Comparison of ENCODE assay signal across 1 cellular context in the genomic region with DNA sequence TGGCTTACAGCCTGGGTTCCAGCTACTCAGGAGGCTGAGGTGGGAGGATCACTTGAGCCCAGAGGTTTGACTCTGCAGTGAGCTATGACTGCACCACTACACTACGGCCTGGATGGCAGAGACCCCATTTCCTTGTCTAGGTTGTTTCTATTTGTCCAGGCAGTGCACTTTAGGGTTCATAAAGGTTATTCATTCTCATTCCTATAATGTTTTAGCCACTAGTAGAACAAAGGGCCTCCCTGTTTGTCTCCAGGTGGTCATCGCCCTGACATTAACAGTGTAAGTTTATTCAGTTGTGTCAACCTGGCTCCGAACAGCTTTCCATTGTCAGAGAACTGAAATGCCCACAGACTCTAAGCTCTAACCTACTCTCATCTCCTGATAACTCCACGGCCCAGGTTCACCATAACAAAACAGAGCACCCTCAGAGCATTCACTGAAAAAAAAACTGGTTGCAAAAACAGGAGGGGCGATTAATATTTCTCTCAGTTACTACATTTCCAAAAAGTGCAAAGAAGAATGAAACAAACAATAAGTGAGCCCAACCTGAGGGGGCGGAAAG.
TF ChIP-seq lines count a peak whose summit lies in the region.

No MANE protein-coding gene starts in this region.

TF ChIP-seq in HepG2, 621 proteins besides CTCF, POLR2A, EP300 and RAD21 (continued from another document):
- no peak for TF ChIP-seq CSRNP1 (CRISPR knock-in tag; IDR thresholded peaks at IDR 0.05)
- TF ChIP-seq HOXA5 (CRISPR knock-in tag; IDR thresholded peaks at IDR 0.05), result 0 out of 2 replicates have a peak, but pooled peaks have one; percentile 31
- TF ChIP-seq SMAD1 (CRISPR knock-in tag; IDR thresholded peaks at IDR 0.05; ENCODE audit: borderline replicate concordance, low read depth), result no peak
- TF ChIP-seq, protein P1, sequence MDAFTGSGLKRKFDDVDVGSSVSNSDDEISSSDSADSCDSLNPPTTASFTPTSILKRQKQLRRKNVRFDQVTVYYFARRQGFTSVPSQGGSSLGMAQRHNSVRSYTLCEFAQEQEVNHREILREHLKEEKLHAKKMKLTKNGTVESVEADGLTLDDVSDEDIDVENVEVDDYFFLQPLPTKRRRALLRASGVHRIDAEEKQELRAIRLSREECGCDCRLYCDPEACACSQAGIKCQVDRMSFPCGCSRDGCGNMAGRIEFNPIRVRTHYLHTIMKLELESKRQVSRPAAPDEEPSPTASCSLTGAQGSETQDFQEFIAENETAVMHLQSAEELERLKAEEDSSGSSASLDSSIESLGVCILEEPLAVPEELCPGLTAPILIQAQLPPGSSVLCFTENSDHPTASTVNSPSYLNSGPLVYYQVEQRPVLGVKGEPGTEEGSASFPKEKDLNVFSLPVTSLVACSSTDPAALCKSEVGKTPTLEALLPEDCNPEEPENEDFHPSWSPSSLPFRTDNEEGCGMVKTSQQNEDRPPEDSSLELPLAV (CRISPR knock-in tag; conservative IDR thresholded peaks at IDR 0.05; ENCODE audit: low read depth), result no peak
- no peak for TF ChIP-seq ELF1 (CRISPR knock-in tag; IDR thresholded peaks at IDR 0.05)
- TF ChIP-seq SNAPC5 (CRISPR knock-in tag; IDR thresholded peaks at IDR 0.05; ENCODE audit: borderline replicate concordance), result no peak
- TF ChIP-seq ZNF292 (CRISPR knock-in tag; IDR thresholded peaks at IDR 0.05; ENCODE audit: borderline replicate concordance, low read depth), result peak; percentile 75; the same call in 1 of the 2 replicates
- no peak for TF ChIP-seq SMC3 (IDR thresholded peaks at IDR 0.05; ENCODE audit: low read length)
- no peak for TF ChIP-seq HDAC6 (IDR thresholded peaks at IDR 0.05; ENCODE audit: low read depth, low read length)
- peak; percentile 79; the same call in 1 of the 2 replicates for TF ChIP-seq ZNF280D (CRISPR knock-in tag; IDR thresholded peaks at IDR 0.05)
- no peak for TF ChIP-seq ETS1 (CRISPR knock-in tag; IDR thresholded peaks at IDR 0.05)
- no peak for TF ChIP-seq ZNF614 (CRISPR knock-in tag; IDR thresholded peaks at IDR 0.05; ENCODE audit: borderline replicate concordance)
- TF ChIP-seq FLYWCH1 (CRISPR knock-in tag; IDR thresholded peaks at IDR 0.05), result no peak
- no peak for TF ChIP-seq ZNF619 (CRISPR knock-in tag; IDR thresholded peaks at IDR 0.05)
- TF ChIP-seq MBNL3 (CRISPR knock-in tag; conservative IDR thresholded peaks at IDR 0.05), result no peak
- TF ChIP-seq ZNF773 (CRISPR knock-in tag; IDR thresholded peaks at IDR 0.05; ENCODE audit: borderline replicate concordance), result no peak
- TF ChIP-seq ZKSCAN5 (CRISPR knock-in tag; IDR thresholded peaks at IDR 0.05), result no peak
- no peak for TF ChIP-seq THAP9 (CRISPR knock-in tag; IDR thresholded peaks at IDR 0.05; ENCODE audit: borderline replicate concordance)
- peak; percentile 59 for TF ChIP-seq MED8 (CRISPR knock-in tag; IDR thresholded peaks at IDR 0.05; ENCODE audit: insufficient replicate concordance)
- no peak for TF ChIP-seq ZNF512 (CRISPR knock-in tag; IDR thresholded peaks at IDR 0.05)
- TF ChIP-seq KDM4B (CRISPR knock-in tag; IDR thresholded peaks at IDR 0.05), result no peak
- TF ChIP-seq SPEN (CRISPR knock-in tag; IDR thresholded peaks at IDR 0.05; ENCODE audit: low read depth), result 0 out of 2 replicates have a peak, but pooled peaks have one; percentile 19
- TF ChIP-seq NR0B2 (CRISPR knock-in tag; IDR thresholded peaks at IDR 0.05), result no peak
- peak; percentile 20; the same call in 1 of the 2 replicates for TF ChIP-seq REPIN1 (CRISPR knock-in tag; IDR thresholded peaks at IDR 0.05; ENCODE audit: borderline replicate concordance, low read depth)
- TF ChIP-seq NAIF1 (CRISPR knock-in tag; IDR thresholded peaks at IDR 0.05; ENCODE audit: borderline replicate concordance), result no peak
- no peak for TF ChIP-seq SAFB2 (CRISPR knock-in tag; IDR thresholded peaks at IDR 0.05; ENCODE audit: borderline replicate concordance, low read depth)
- TF ChIP-seq PRPF4 (IDR thresholded peaks at IDR 0.05; ENCODE audit: low read depth, low read length, poor library complexity, severe bottlenecking), result no peak
- TF ChIP-seq, protein P2, sequence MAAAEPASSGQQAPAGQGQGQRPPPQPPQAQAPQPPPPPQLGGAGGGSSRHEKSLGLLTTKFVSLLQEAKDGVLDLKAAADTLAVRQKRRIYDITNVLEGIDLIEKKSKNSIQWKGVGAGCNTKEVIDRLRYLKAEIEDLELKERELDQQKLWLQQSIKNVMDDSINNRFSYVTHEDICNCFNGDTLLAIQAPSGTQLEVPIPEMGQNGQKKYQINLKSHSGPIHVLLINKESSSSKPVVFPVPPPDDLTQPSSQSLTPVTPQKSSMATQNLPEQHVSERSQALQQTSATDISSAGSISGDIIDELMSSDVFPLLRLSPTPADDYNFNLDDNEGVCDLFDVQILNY (CRISPR knock-in tag; conservative IDR thresholded peaks at IDR 0.05), result no peak
- TF ChIP-seq RBAK (CRISPR knock-in tag; IDR thresholded peaks at IDR 0.05), result 0 out of 2 replicates have a peak, but pooled peaks have one; percentile 27
- no peak for TF ChIP-seq U2AF1 (optimal IDR thresholded peaks at IDR 0.05; ENCODE audit: low read depth, low read length)
- TF ChIP-seq, protein P3, sequence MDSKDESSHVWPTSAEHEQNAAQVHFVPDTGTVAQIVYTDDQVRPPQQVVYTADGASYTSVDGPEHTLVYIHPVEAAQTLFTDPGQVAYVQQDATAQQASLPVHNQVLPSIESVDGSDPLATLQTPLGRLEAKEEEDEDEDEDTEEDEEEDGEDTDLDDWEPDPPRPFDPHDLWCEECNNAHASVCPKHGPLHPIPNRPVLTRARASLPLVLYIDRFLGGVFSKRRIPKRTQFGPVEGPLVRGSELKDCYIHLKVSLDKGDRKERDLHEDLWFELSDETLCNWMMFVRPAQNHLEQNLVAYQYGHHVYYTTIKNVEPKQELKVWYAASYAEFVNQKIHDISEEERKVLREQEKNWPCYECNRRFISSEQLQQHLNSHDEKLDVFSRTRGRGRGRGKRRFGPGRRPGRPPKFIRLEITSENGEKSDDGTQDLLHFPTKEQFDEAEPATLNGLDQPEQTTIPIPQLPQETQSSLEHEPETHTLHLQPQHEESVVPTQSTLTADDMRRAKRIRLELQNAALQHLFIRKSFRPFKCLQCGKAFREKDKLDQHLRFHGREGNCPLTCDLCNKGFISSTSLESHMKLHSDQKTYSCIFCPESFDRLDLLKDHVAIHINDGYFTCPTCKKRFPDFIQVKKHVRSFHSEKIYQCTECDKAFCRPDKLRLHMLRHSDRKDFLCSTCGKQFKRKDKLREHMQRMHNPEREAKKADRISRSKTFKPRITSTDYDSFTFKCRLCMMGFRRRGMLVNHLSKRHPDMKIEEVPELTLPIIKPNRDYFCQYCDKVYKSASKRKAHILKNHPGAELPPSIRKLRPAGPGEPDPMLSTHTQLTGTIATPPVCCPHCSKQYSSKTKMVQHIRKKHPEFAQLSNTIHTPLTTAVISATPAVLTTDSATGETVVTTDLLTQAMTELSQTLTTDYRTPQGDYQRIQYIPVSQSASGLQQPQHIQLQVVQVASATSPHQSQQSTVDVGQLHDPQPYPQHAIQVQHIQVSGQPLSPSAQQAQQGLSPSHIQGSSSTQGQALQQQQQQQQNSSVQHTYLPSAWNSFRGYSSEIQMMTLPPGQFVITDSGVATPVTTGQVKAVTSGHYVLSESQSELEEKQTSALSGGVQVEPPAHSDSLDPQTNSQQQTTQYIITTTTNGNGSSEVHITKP (CRISPR knock-in tag; IDR thresholded peaks at IDR 0.05; ENCODE audit: low read depth), result no peak
- TF ChIP-seq JDP2 (CRISPR knock-in tag; IDR thresholded peaks at IDR 0.05; ENCODE audit: borderline replicate concordance), result no peak
- no peak for TF ChIP-seq ZSCAN22 (CRISPR knock-in tag; IDR thresholded peaks at IDR 0.05)
- no peak for TF ChIP-seq ZNF678 (CRISPR knock-in tag; IDR thresholded peaks at IDR 0.05)
- peak; percentile 83 for TF ChIP-seq FOXA3 (CRISPR knock-in tag; IDR thresholded peaks at IDR 0.05)
- TF ChIP-seq, protein P4, sequence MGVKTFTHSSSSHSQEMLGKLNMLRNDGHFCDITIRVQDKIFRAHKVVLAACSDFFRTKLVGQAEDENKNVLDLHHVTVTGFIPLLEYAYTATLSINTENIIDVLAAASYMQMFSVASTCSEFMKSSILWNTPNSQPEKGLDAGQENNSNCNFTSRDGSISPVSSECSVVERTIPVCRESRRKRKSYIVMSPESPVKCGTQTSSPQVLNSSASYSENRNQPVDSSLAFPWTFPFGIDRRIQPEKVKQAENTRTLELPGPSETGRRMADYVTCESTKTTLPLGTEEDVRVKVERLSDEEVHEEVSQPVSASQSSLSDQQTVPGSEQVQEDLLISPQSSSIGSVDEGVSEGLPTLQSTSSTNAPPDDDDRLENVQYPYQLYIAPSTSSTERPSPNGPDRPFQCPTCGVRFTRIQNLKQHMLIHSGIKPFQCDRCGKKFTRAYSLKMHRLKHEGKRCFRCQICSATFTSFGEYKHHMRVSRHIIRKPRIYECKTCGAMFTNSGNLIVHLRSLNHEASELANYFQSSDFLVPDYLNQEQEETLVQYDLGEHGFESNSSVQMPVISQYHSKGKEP (CRISPR knock-in tag; IDR thresholded peaks at IDR 0.05), result no peak
- TF ChIP-seq HDAC2 (CRISPR knock-in tag; IDR thresholded peaks at IDR 0.05), result peak; percentile 52
